In genomic region chr16:74748710-74749073, GRCh38 we compare ENCODE assay signal across 38 cellular contexts. TPM values are rescaled to one million over a fixed set of nuclear protein-coding genes. Genes with fewer than 3 reads are reported as not detected.
DNase-seq lines count a peak whose midpoint lies in the region; ATAC-seq and TF ChIP-seq lines count a peak whose summit lies in the region.
"Had no signal": no experiment of that assay in that cellular context is flagged by ENCODE, and none has a peak within 500 bp of the region (broad histone marks: within the 10 kb centered on the region; RNA-seq: fewer than 3 reads in every experiment).

No MANE protein-coding gene starts in this region.

- TF ChIP-seq CTCF in breast epithelium (IDR thresholded peaks at IDR 0.05) (no peak), mammary epithelial cell (conservative IDR thresholded peaks at IDR 0.05 in 1 of 2, IDR thresholded peaks at IDR 0.05 in 1 of 2; ENCODE audit: extremely low read depth in 1 of 2, insufficient read depth in 1 of 2, low read depth in 1 of 2, low read length in 2 of 2) (no peak), tibial nerve (IDR thresholded peaks at IDR 0.05) (no peak)

- H3K9ac ChIP-seq in mammary epithelial cell (ENCODE audit: insufficient read depth, low read length) = no peak overlapping the region

- no peak for TF ChIP-seq POLR2A in breast epithelium (IDR thresholded peaks at IDR 0.05)
- TF ChIP-seq POLR2A in tibial nerve (IDR thresholded peaks at IDR 0.05) = no peak

- H3K4me2 ChIP-seq in mammary epithelial cell (ENCODE audit: insufficient read depth, low read depth, low read length) = no peak overlapping the region

- no peaks in the 10 kb centered on the region for H3K4me1 ChIP-seq in breast epithelium
- H3K4me1 ChIP-seq in mammary epithelial cell (ENCODE audit: insufficient read depth, low read length) = peaks cover 20% of the 10 kb centered on the region
- H3K4me1 ChIP-seq in tibial nerve = peaks cover 0 to 68% (median 16%) of the 10 kb centered on the region in 4 donors
- H3K4me1 ChIP-seq: heart left ventricle had no signal

- TF ChIP-seq EP300 in tibial nerve (IDR thresholded peaks at IDR 0.05) = no peak

- intact Hi-C loops in breast epithelium (cut with DNase I; ENCODE audit: low total_unique reads) (no loop called here), mammary epithelial cell (cut with micrococcal nuclease) (no loop called here)

- BruUV-seq in mammary epithelial cell (replicated peaks; lab: Mats Ljungman, UMichigan) = no TSS peak

- DNase-seq in breast epithelium (ENCODE audit: low spot score in 2 of 2) (no peak), mammary epithelial cell (no peak), hippocampal formation (lab: John Stamatoyannopoulos, UW) (peak; percentile 69 to 85), occipital lobe (lab: John Stamatoyannopoulos, UW) (peak; percentile 55), tibial nerve (ENCODE audit: low spot score in 2 of 2) (no peak)
- no peak for DNase-seq in activated CD8-positive, alpha-beta memory T cell treated with anti-CD3 and anti-CD28 coated beads, Interleukin-2, amount 50 U/mL, for 48 hours
- no peak for DNase-seq in stimulated activated CD4-positive, alpha-beta T cell treated with anti-CD3 and anti-CD28 coated beads, Interleukin-2, amount 100 ng/mL, for 24 hours
- DNase-seq: activated CD4-positive, alpha-beta T cell treated with anti-CD3 and anti-CD28 coated beads for 48 hours; activated T-cell treated with anti-CD3 and anti-CD28 coated beads for 4 hours; Calu3; DND-41; effector memory CD4-positive, alpha-beta T cell; GF-D8; heart left ventricle; HFFc6; KBM-7; kidney glomerular epithelial cell; NCI-H1092; NCI-H1694; NCI-H446 treated with DMSO at 0.1 percent for 48 hours; NCI-H774; SJCRH30; stimulated activated naive B cell treated with anti-CD40 and anti-IgM and Interleukin-4, amounts not matched to agents 10 μg/mL and 1 μg/mL and 100 μg/mL, for 72 hours; T-cell; WERI-Rb-1 had no signal

- H3K4me3 ChIP-seq in breast epithelium (no peak overlapping the region), mammary epithelial cell (replicated peaks in 1 of 3; ENCODE audit: insufficient read depth in 1 of 3, low read depth in 2 of 3, low read length in 3 of 3) (no peak overlapping the region), tibial nerve (no peak overlapping the region)
- H3K4me3 ChIP-seq: coronary artery, heart left ventricle, SJCRH30, thoracic aorta had no signal

- ATAC-seq in HG03039 (IDR thresholded peaks at IDR 0.05; ENCODE audit: unreplicated experiment) = no peak
- ATAC-seq: activated naive CD4-positive, alpha-beta T cell treated with anti-CD3 and anti-CD28 coated beads, Interleukin-2, amount 50 U/mL, for 72 hours; heart left ventricle; stimulated activated naive B cell treated with anti-CD40 and anti-IgM and Interleukin-4, amounts not matched to agents 10 μg/mL and 1 μg/mL and 100 μg/mL, for 72 hours; T-cell had no signal

- CTCF ChIA-PET in mammary epithelial cell (lab: Charles Lee; ENCODE audit: low non-redundant PET) = no interaction called here

- no peaks in the 10 kb centered on the region for H4K20me1 ChIP-seq in mammary epithelial cell (ENCODE audit: insufficient read depth, low read length)

- H3K36me3 ChIP-seq in breast epithelium (no peaks in the 10 kb centered on the region), mammary epithelial cell (ENCODE audit: insufficient read depth, low read length) (no peaks in the 10 kb centered on the region), tibial nerve (no peaks in the 10 kb centered on the region)
- H3K36me3 ChIP-seq: heart left ventricle, neutrophil, SJCRH30, thoracic aorta, WERI-Rb-1 had no signal

- H3K27ac ChIP-seq in breast epithelium (peak overlapping the region; percentile 57 to 65), mammary epithelial cell (ENCODE audit: insufficient read depth, low read depth, low read length) (no peak overlapping the region), tibial nerve (peak overlapping the region; percentile 65 to 93 (median 82))
- H3K27ac ChIP-seq: 22Rv1, heart left ventricle, neutrophil, SJCRH30, thoracic aorta, WERI-Rb-1 had no signal

- in situ Hi-C loops in mammary epithelial cell (cut with MboI; ENCODE audit: low sequenced_read_pairs in 2 of 2) = no loop called here

- no peaks in the 10 kb centered on the region for H3K79me2 ChIP-seq in mammary epithelial cell (ENCODE audit: insufficient read depth, low read length)

- no peak overlapping the region for H2AFZ ChIP-seq in mammary epithelial cell (ENCODE audit: low read depth, low read length)

- WGBS in mammary epithelial cell (ENCODE audit: low coverage, missing lambda C conversion rate) = 60% methylated on average over 3 of the region's 16 CpGs
- WGBS in tibial nerve, 2 donors = 49 to 63% methylated on average over 16 of the region's 16 CpGs

- no peaks in the 10 kb centered on the region for H3K27me3 ChIP-seq in breast epithelium
- H3K27me3 ChIP-seq in mammary epithelial cell (ENCODE audit: insufficient read depth, low read length) = no peaks in the 10 kb centered on the region
- no peaks in the 10 kb centered on the region for H3K27me3 ChIP-seq in tibial nerve
- H3K27me3 ChIP-seq: SJCRH30 had no signal

- no peaks in the 10 kb centered on the region for H3K9me3 ChIP-seq in breast epithelium
- H3K9me3 ChIP-seq in mammary epithelial cell (replicated peaks; ENCODE audit: insufficient read depth, low read length) = no peaks in the 10 kb centered on the region
- H3K9me3 ChIP-seq in tibial nerve = no peaks in the 10 kb centered on the region
- H3K9me3 ChIP-seq: heart left ventricle, neutrophil, SJCRH30, thoracic aorta had no signal

- dilution Hi-C loops in mammary epithelial cell (cut with HindIII; ENCODE audit: low sequenced_read_pairs) = no loop called here

RNA-seq across cellular contexts. Expression of gene FA2H, which starts 25.9 kb away (rescaled TPM):
- total RNA-seq in breast epithelium (1 to 10 TPM in 1 of 3 donors, under 1 TPM in 1, not detected in 1; 0.33 to 1.8 TPM), mammary epithelial cell (not detected), occipital lobe (0.16 TPM), tibial nerve (10 to 100 TPM; 11.9 to 31.6 (median 21.6) TPM)
- polyA plus RNA-seq in mammary epithelial cell = 0.44 TPM
- polyA minus RNA-seq in mammary epithelial cell = not detected
- total RNA-seq: activated naive CD4-positive, alpha-beta T cell treated with anti-CD3 and anti-CD28 coated beads, Interleukin-2, amount 50 U/mL, for 72 hours; activated T-helper 2 cell treated with anti-CD3 and anti-CD28 coated beads, Interferon-gamma antibody, Interleukin-2, Interleukin-4, amounts not matched to agents 10 μg/mL and 5 μg/mL and 100 μg/mL, durations not matched to agents 14 hours and 24 hours and 36 hours; HFFc6; lung microvascular endothelial cell; M059J; myocyte; pulmonary artery endothelial cell; RPMI7951; SJCRH30 had no signal
- polyA plus RNA-seq: CD14-positive monocyte had no signal

RNA-seq across cellular contexts. Expression of gene MLKL, which starts 48.0 kb away (rescaled TPM):
- total RNA-seq in breast epithelium (10 to 100 TPM; 13.3 to 22.6 (median 14.9) TPM), mammary epithelial cell (10 to 100 TPM in 1 of 2 donors, 1 to 10 TPM in 1; 3.3 to 16.6 TPM), occipital lobe (0.47 TPM), tibial nerve (10 to 100 TPM in 2 of 4 donors, 1 to 10 TPM in 2; 4.8 to 22.8 (median 10.2) TPM)
- 11.7 TPM for polyA plus RNA-seq in mammary epithelial cell
- polyA minus RNA-seq in mammary epithelial cell = 16.9 TPM
- total RNA-seq: SJCRH30 had no signal

Comparison
In these comparisons a context has a peak if more than half of its experiments do, and no peak if none do; other contexts are left out.
1. DNase-seq: peak in hippocampal formation (2 of 2) and occipital lobe (single experiment); none in breast epithelium (0 of 2), mammary epithelial cell (single experiment), tibial nerve (0 of 2), activated CD8-positive, alpha-beta memory T cell treated with anti-CD3 and anti-CD28 coated beads, Interleukin-2, amount 50 U/mL, for 48 hours (single experiment) and stimulated activated CD4-positive, alpha-beta T cell treated with anti-CD3 and anti-CD28 coated beads, Interleukin-2, amount 100 ng/mL, for 24 hours (0 of 2).
2. RNA of gene FA2H, which starts 25.9 kb away (total RNA-seq): 11.9 to 31.6 TPM in tibial nerve; not detected in mammary epithelial cell, 0.33 to 1.8 TPM in breast epithelium and 0.16 TPM in occipital lobe (single experiment); every median in the first group is over 4 times any median in the second.